Comparison of ENCODE assay signal across 14 cellular contexts in the genomic region with DNA sequence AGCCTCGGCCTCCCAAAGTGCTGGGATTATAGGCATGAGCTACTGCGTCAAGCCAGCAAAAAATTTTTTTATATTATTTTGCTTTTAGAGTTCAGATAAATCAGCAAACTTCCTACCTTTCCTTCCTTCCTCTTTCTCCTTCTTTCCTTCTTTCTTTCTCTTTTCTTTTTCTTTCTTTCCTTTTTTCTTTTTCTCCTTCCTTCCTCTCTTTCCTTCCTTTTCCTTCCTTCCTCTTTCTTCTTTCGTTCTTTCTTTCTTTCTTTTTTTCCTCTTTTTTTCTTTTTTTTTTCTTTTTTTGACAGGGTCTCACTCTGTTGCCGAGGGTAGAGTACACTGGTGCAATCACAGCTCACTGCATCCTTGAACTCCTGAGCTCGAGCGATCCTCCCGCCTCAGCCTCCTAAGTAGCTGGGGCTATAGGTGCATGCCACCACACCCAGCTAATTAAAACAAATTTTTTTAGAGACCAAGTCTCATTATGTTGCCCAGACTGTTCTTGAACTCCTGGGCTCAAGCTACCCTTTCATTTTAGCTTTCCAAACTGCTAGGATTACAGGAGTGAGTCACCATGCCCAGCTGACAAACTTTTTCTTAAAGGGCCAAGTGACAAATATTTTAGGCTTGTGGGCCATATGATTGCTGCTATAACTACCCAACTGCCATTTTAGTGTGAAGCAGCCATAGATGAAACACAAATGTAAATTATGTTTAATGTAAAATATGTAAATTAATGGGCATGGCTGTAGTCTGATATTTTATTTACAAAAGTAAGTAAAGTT. TPM values are rescaled to one million over a fixed set of nuclear protein-coding genes. Genes with fewer than 3 reads are reported as not detected.
DNase-seq lines count a peak whose midpoint lies in the region; ATAC-seq and TF ChIP-seq lines count a peak whose summit lies in the region.
"Had no signal": no experiment of that assay in that cellular context is flagged by ENCODE, and none has a peak within 500 bp of the region (broad histone marks: within the 10 kb centered on the region; RNA-seq: fewer than 3 reads in every experiment).

No MANE protein-coding gene starts in this region.

- POLR2A ChIA-PET in HEK293 (lab: Yijun Ruan, JAX), result interaction anchor here (0.6 kb wide), 2 partner anchors 16 to 643 kb away, joined by 3 read pairs; no protein-coding TSS in a partner anchor

- no peak overlapping the region for H3K4me3 Mint-ChIP-seq in CD14-positive monocyte

- no peaks in the 10 kb centered on the region for H3K36me3 ChIP-seq in HEK293 (ENCODE audit: control insufficient read depth in 2 of 2, insufficient read depth in 1 of 2, low read length in 2 of 2)
- H3K36me3 ChIP-seq: gastroesophageal sphincter, suprapubic skin had no signal

- H3K36me3 Mint-ChIP-seq in CD14-positive monocyte, result no peaks in the 10 kb centered on the region
- H3K36me3 Mint-ChIP-seq: brain had no signal

- H3K27ac ChIP-seq in HEK293 (ENCODE audit: extremely low read depth, low read depth, low read length), result no peak overlapping the region
- H3K27ac ChIP-seq: gastroesophageal sphincter, parathyroid adenoma, suprapubic skin had no signal

- CTCF ChIA-PET in HEK293 (lab: Yijun Ruan, JAX), result interaction anchor here (0.7 to 1.3 kb wide), 2 partner anchors 15 to 718 kb away, joined by 3 to 5 read pairs; no protein-coding TSS in a partner anchor

- H3K4me1 ChIP-seq in HEK293 (ENCODE audit: control insufficient read depth, insufficient read depth, low read length), result peaks cover 4% of the 10 kb centered on the region; the same call in 1 of the 2 replicates
- H3K4me1 ChIP-seq: gastroesophageal sphincter, parathyroid adenoma, suprapubic skin had no signal

- H3K9me3 ChIP-seq in HEK293 (ENCODE audit: control insufficient read depth, insufficient read depth, low read depth, low read length), result no peaks in the 10 kb centered on the region

- TF ChIP-seq CTCF in HEK293 (tag by site-specific recombination; IDR thresholded peaks at IDR 0.05), result no peak
- TF ChIP-seq CTCF in epithelial cell of esophagus (IDR thresholded peaks at IDR 0.05; ENCODE audit: insufficient read depth, low read depth, low read length, missing control alignments), result no peak
- no peak for TF ChIP-seq CTCF in CD14-positive monocyte (IDR thresholded peaks at IDR 0.05)

- intact Hi-C loops in sciatic nerve (cut with DNase I) (no loop called here), CD14-positive monocyte (cut with micrococcal nuclease) (loop anchor here (10.0 kb wide), 2 partner anchors 796 to 966 kb away; a partner anchor contains a TSS)

- peaks cover 12 to 20% (median 18%) of the 10 kb centered on the region in 7 donors for H3K9me3 Mint-ChIP-seq in CD14-positive monocyte

- peaks cover 2 to 12% (median 12%) of the 10 kb centered on the region in 3 donors for H3K27me3 Mint-ChIP-seq in CD14-positive monocyte (ENCODE audit: low read depth in 3 of 3)

- DNase-seq in RKO (ENCODE audit: low spot score) (peak; percentile 73), epithelial cell of esophagus (ENCODE audit: low read depth) (peak; percentile 68), sciatic nerve (ENCODE audit: low spot score) (no peak), CD14-positive monocyte (ENCODE audit: low spot score) (no peak), hypothalamus (lab: John Stamatoyannopoulos, UW) (no peak)
- DNase-seq: NCI-H1048; stimulated activated CD4-positive, alpha-beta T cell treated with anti-CD3 and anti-CD28 coated beads, Interleukin-2, amount 100 ng/mL, for 48 hours had no signal

- peak overlapping the region in 3 of 7 donors; percentile 20 to 84 (median 50) for H3K27ac Mint-ChIP-seq in CD14-positive monocyte
- H3K27ac Mint-ChIP-seq: brain had no signal

- H3K4me1 Mint-ChIP-seq in CD14-positive monocyte, result peaks cover 13% of the 10 kb centered on the region
- H3K4me1 Mint-ChIP-seq: brain had no signal

- H3K4me3 ChIP-seq in HEK293 (ENCODE audit: low read depth, low read length) (no peak overlapping the region), epithelial cell of esophagus (ENCODE audit: low read length) (no peak overlapping the region)
- H3K4me3 ChIP-seq: gastroesophageal sphincter, suprapubic skin had no signal

- peak; percentile 61 for ATAC-seq in sciatic nerve
- no peak for ATAC-seq in HG03175 (IDR thresholded peaks at IDR 0.05; ENCODE audit: unreplicated experiment)
- no peak for ATAC-seq in GM21529 (IDR thresholded peaks at IDR 0.05; ENCODE audit: unreplicated experiment)
- ATAC-seq: gastroesophageal sphincter had no signal

TF ChIP-seq in HEK293, 187 proteins besides CTCF, POLR2A, EP300 and RAD21:
- TF ChIP-seq, protein P1, sequence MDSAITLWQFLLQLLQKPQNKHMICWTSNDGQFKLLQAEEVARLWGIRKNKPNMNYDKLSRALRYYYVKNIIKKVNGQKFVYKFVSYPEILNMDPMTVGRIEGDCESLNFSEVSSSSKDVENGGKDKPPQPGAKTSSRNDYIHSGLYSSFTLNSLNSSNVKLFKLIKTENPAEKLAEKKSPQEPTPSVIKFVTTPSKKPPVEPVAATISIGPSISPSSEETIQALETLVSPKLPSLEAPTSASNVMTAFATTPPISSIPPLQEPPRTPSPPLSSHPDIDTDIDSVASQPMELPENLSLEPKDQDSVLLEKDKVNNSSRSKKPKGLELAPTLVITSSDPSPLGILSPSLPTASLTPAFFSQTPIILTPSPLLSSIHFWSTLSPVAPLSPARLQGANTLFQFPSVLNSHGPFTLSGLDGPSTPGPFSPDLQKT (IDR thresholded peaks at IDR 0.05; ENCODE audit: borderline replicate concordance, low read depth, low read length), result no peak
- TF ChIP-seq KLF10 (tag by site-specific recombination; IDR thresholded peaks at IDR 0.05), result 0 out of 2 replicates have a peak, but pooled peaks have one; percentile 33
- TF ChIP-seq, protein P2, sequence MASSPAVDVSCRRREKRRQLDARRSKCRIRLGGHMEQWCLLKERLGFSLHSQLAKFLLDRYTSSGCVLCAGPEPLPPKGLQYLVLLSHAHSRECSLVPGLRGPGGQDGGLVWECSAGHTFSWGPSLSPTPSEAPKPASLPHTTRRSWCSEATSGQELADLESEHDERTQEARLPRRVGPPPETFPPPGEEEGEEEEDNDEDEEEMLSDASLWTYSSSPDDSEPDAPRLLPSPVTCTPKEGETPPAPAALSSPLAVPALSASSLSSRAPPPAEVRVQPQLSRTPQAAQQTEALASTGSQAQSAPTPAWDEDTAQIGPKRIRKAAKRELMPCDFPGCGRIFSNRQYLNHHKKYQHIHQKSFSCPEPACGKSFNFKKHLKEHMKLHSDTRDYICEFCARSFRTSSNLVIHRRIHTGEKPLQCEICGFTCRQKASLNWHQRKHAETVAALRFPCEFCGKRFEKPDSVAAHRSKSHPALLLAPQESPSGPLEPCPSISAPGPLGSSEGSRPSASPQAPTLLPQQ (tag by site-specific recombination; IDR thresholded peaks at IDR 0.05), result peak; percentile 46; the same call in 1 of the 2 replicates
- TF ChIP-seq PRDM1 (tag by site-specific recombination; IDR thresholded peaks at IDR 0.05), result 0 out of 2 replicates have a peak, but pooled peaks have one; percentile 19
- no peak for TF ChIP-seq WT1 (tag by site-specific recombination; IDR thresholded peaks at IDR 0.05)
- peak; percentile 71 for TF ChIP-seq ZNF366 (tag by site-specific recombination; conservative IDR thresholded peaks at IDR 0.05)
- TF ChIP-seq, protein P3, sequence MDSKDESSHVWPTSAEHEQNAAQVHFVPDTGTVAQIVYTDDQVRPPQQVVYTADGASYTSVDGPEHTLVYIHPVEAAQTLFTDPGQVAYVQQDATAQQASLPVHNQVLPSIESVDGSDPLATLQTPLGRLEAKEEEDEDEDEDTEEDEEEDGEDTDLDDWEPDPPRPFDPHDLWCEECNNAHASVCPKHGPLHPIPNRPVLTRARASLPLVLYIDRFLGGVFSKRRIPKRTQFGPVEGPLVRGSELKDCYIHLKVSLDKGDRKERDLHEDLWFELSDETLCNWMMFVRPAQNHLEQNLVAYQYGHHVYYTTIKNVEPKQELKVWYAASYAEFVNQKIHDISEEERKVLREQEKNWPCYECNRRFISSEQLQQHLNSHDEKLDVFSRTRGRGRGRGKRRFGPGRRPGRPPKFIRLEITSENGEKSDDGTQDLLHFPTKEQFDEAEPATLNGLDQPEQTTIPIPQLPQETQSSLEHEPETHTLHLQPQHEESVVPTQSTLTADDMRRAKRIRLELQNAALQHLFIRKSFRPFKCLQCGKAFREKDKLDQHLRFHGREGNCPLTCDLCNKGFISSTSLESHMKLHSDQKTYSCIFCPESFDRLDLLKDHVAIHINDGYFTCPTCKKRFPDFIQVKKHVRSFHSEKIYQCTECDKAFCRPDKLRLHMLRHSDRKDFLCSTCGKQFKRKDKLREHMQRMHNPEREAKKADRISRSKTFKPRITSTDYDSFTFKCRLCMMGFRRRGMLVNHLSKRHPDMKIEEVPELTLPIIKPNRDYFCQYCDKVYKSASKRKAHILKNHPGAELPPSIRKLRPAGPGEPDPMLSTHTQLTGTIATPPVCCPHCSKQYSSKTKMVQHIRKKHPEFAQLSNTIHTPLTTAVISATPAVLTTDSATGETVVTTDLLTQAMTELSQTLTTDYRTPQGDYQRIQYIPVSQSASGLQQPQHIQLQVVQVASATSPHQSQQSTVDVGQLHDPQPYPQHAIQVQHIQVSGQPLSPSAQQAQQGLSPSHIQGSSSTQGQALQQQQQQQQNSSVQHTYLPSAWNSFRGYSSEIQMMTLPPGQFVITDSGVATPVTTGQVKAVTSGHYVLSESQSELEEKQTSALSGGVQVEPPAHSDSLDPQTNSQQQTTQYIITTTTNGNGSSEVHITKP (tag by site-specific recombination; IDR thresholded peaks at IDR 0.05), result no peak
- no peak; the same call in 1 of the 2 replicates for TF ChIP-seq ZBTB17 (tag by site-specific recombination; IDR thresholded peaks at IDR 0.05)
- no peak for TF ChIP-seq ZNF561 (tag by site-specific recombination; IDR thresholded peaks at IDR 0.05; ENCODE audit: borderline replicate concordance)

RNA-seq across cellular contexts. Expression of a gene that starts 7.1 kb away (rescaled TPM):
- 78.4 TPM for total RNA-seq in sciatic nerve
- polyA plus RNA-seq in CD14-positive monocyte, result 10 to 100 TPM; 69.0 to 95.3 TPM

RNA-seq across cellular contexts. Expression of a gene that starts 16.1 kb away (rescaled TPM):
- total RNA-seq in sciatic nerve, result 11.3 TPM
- under 1 TPM in 1 of 2 donors, not detected in 1; 0.03 TPM for polyA plus RNA-seq in CD14-positive monocyte

Comparison
In these comparisons a context has a peak if more than half of its experiments do, and no peak if none do; other contexts are left out.
1. DNase-seq: peak in RKO (single experiment) and epithelial cell of esophagus (single experiment); none in sciatic nerve (single experiment), CD14-positive monocyte (single experiment) and hypothalamus (0 of 51).